ENCODE assay signal across 11 cellular contexts in the genomic region with DNA sequence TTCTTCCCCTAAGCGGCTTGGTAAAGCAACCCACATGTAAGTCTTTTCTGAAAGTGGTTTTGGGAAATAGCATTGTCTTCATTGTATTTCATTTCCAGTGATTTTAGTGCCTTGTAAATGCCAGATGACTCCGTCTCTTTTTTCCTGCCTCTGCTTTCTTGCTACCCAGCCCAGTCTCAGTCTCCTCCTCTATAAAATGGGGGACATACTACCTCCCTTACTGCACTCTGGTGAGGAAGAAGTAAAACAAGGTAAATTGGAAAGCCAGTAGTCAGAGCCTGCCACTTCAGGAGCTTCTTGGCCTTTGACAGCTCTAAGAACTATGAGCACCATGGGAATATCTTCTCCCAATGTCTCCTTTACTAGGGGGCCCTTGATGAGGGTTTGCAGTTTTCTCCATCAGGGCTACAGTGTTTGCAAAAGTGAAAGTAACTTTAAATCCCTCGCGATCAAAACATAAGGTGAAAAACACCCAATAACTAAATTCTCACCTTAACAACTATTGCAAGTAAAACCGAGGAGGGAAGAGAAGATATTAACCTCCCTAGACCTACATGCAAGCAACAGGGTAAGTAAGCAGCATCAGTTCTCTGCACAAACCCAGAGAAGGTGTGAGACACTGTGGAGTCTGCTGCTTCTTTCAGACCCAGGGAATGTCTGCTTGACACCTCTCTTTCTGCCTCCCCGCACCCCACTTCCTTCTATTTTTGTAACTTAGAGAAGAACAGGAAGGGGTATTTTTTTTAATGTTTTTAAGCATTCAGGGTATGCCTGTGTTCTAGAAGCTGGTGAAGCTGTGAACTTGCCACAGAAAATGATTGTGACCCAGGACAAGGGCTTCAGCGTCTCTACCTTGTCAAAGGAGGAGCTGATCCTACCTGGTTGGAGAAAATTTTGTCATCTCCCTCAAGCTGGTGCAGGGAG.
A peak's percentile ranks its signal among the peaks of the same experiment; 100 is the strongest.
DNase-seq lines count a peak whose midpoint lies in the region; ATAC-seq and TF ChIP-seq lines count a peak whose summit lies in the region.
"Had no signal": no experiment of that assay in that cellular context is flagged by ENCODE, and none has a peak within 500 bp of the region (broad histone marks: within the 10 kb centered on the region; RNA-seq: fewer than 3 reads in every experiment).

No MANE protein-coding gene starts in this region.

- H3K4me3 Mint-ChIP-seq in neural progenitor cell, result no peak overlapping the region
- H3K4me3 Mint-ChIP-seq: neural crest cell had no signal

- H3K9me3 Mint-ChIP-seq in activated naive CD4-positive, alpha-beta T cell treated with anti-CD3 and anti-CD28 coated beads, Interleukin-2, amount 50 U/mL, for 72 hours, result peaks cover 4% of the 10 kb centered on the region in 2 donors
- H3K9me3 Mint-ChIP-seq in neural progenitor cell, result no peaks in the 10 kb centered on the region
- H3K9me3 Mint-ChIP-seq: neural crest cell had no signal

- H3K4me1 ChIP-seq in OCI-LY3 (ENCODE audit: low read length), result peaks cover 10% of the 10 kb centered on the region
- no peaks in the 10 kb centered on the region for H3K4me1 ChIP-seq in transverse colon
- peaks cover 18% of the 10 kb centered on the region for H3K4me1 ChIP-seq in neural progenitor cell

- H3F3A ChIP-seq in neural progenitor cell (ENCODE audit: low read depth), result no peaks in the 10 kb centered on the region

- H4K20me1 ChIP-seq in OCI-LY3 (ENCODE audit: insufficient read depth, low read length) (no peaks in the 10 kb centered on the region), neural progenitor cell (ENCODE audit: low read depth) (no peaks in the 10 kb centered on the region)

- peak in 2 of 3 experiments; percentile 7 to 26 for DNase-seq in stimulated activated CD4-positive, alpha-beta T cell treated with anti-CD3 and anti-CD28 coated beads, TNF-alpha, amount 100 ng/mL, for 4 hours (ENCODE audit: low read depth in 3 of 3)
- no peak for DNase-seq in stimulated activated CD4-positive, alpha-beta T cell treated with anti-CD3 and anti-CD28 coated beads, Interleukin-4, amount 100 ng/mL, for 4 hours
- DNase-seq in activated naive CD4-positive, alpha-beta T cell treated with anti-CD3 and anti-CD28 coated beads, Interleukin-2, amount 50 U/mL, for 72 hours (ENCODE audit: low spot score in 2 of 2), result peak in 1 of 2 donors; percentile 21
- DNase-seq in transverse colon (peak; percentile 25), 8988T (no peak), NCI-H1930 (lab: John Stamatoyannopoulos, UW) (no peak), neural progenitor cell (ENCODE audit: low spot score) (no peak)
- DNase-seq: substantia nigra had no signal

- no peaks in the 10 kb centered on the region for H3K36me3 ChIP-seq in OCI-LY3 (replicated peaks; ENCODE audit: low read depth, low read length)
- no peaks in the 10 kb centered on the region for H3K36me3 ChIP-seq in transverse colon
- no peaks in the 10 kb centered on the region for H3K36me3 ChIP-seq in neural progenitor cell

- peak overlapping the region; percentile 85 to 87 for H3K27ac Mint-ChIP-seq in activated naive CD4-positive, alpha-beta T cell treated with anti-CD3 and anti-CD28 coated beads, Interleukin-2, amount 50 U/mL, for 72 hours
- no peak overlapping the region for H3K27ac Mint-ChIP-seq in neural progenitor cell

- H3K9me3 ChIP-seq in OCI-LY3 (ENCODE audit: insufficient read depth, low read length) (no peaks in the 10 kb centered on the region), transverse colon (no peaks in the 10 kb centered on the region), neural progenitor cell (ENCODE audit: low read depth) (no peaks in the 10 kb centered on the region)

- WGBS in transverse colon (ENCODE audit: low coverage in 1 of 2), 2 donors, result 38 to 49% methylated on average over 7 of the region's 7 CpGs

- H3K27ac ChIP-seq in OCI-LY3 (ENCODE audit: low read length) (no peak overlapping the region), transverse colon (peak overlapping the region in 1 of 4 donors; percentile 17), neural progenitor cell (no peak overlapping the region)
- H3K27ac ChIP-seq: C4-2B had no signal

- ATAC-seq in activated naive CD4-positive, alpha-beta T cell treated with anti-CD3 and anti-CD28 coated beads, Interleukin-2, amount 50 U/mL, for 72 hours, result peak; percentile 67 to 79

- H3K9ac ChIP-seq in OCI-LY3 (ENCODE audit: low read length) (no peak overlapping the region), neural progenitor cell (no peak overlapping the region)

- peaks cover 4% of the 10 kb centered on the region for H3K4me1 Mint-ChIP-seq in neural progenitor cell

- H3K4me2 ChIP-seq in OCI-LY3 (ENCODE audit: low read length), result peak overlapping the region; percentile 45
- H3K4me2 ChIP-seq in neural progenitor cell, result no peak overlapping the region

- H3K79me2 ChIP-seq in OCI-LY3 (ENCODE audit: low read length), result no peaks in the 10 kb centered on the region
- no peaks in the 10 kb centered on the region for H3K79me2 ChIP-seq in neural progenitor cell (ENCODE audit: low read depth)

- H3K36me3 Mint-ChIP-seq in activated naive CD4-positive, alpha-beta T cell treated with anti-CD3 and anti-CD28 coated beads, Interleukin-2, amount 50 U/mL, for 72 hours, result peaks cover 7 to 17% of the 10 kb centered on the region in 2 donors
- H3K36me3 Mint-ChIP-seq in neural progenitor cell, result no peaks in the 10 kb centered on the region

- no peaks in the 10 kb centered on the region for H3K27me3 ChIP-seq in OCI-LY3 (ENCODE audit: low read depth, low read length)
- peaks cover 3% of the 10 kb centered on the region for H3K27me3 ChIP-seq in transverse colon
- H3K27me3 ChIP-seq in neural progenitor cell, result no peaks in the 10 kb centered on the region

- peak overlapping the region; percentile 36 for H2AFZ ChIP-seq in OCI-LY3 (ENCODE audit: low read depth, low read length)
- no peak overlapping the region for H2AFZ ChIP-seq in neural progenitor cell (replicated peaks)

- in situ Hi-C loops in transverse colon (cut with MboI; ENCODE audit: low pct_ligation_motif_present in 1 of 4, low pct_unique_long_range_greater_than_20kb in 1 of 4, low sequenced_read_pairs in 3 of 4), result no loop called here

- intact Hi-C loops in transverse colon (cut with DNase I; ENCODE audit: low total_unique reads), result no loop called here

- H3K4me3 ChIP-seq in OCI-LY3 (ENCODE audit: low read length) (peak overlapping the region; percentile 32), transverse colon (peak overlapping the region in 1 of 4 donors; percentile 8), neural progenitor cell (no peak overlapping the region)

- no peak for TF ChIP-seq CTCF in OCI-LY3 (IDR thresholded peaks at IDR 0.05; ENCODE audit: low read depth, low read length)
- no peak for TF ChIP-seq CTCF in transverse colon (IDR thresholded peaks at IDR 0.05)
- TF ChIP-seq CTCF in neural progenitor cell (IDR thresholded peaks at IDR 0.05), result no peak

- no peaks in the 10 kb centered on the region for H3K27me3 Mint-ChIP-seq in neural progenitor cell (ENCODE audit: insufficient read depth, low read depth)

- no peak for TF ChIP-seq POLR2A in transverse colon (IDR thresholded peaks at IDR 0.05)

- no peak for TF ChIP-seq EP300 in transverse colon (IDR thresholded peaks at IDR 0.05; ENCODE audit: low read depth)

Comparison
In these comparisons a context has a peak if more than half of its experiments do, and no peak if none do; other contexts are left out.
1. DNase-seq: peak in stimulated activated CD4-positive, alpha-beta T cell treated with anti-CD3 and anti-CD28 coated beads, TNF-alpha, amount 100 ng/mL, for 4 hours (2 of 3) and transverse colon (single experiment); none in stimulated activated CD4-positive, alpha-beta T cell treated with anti-CD3 and anti-CD28 coated beads, Interleukin-4, amount 100 ng/mL, for 4 hours (0 of 2), 8988T (single experiment), NCI-H1930 (0 of 2) and neural progenitor cell (single experiment).